Comparison of ENCODE assay signal across 1 cellular context in genomic region chr12:51341259-51342007, GRCh38.
A peak's percentile ranks its signal among the peaks of the same experiment; 100 is the strongest.
TF ChIP-seq lines count a peak whose summit lies in the region.

No MANE protein-coding gene starts in this region.

TF ChIP-seq in HepG2, 621 proteins besides CTCF, POLR2A, EP300 and RAD21 (continued from another document and continues in another):
- TF ChIP-seq ZNF710 (CRISPR knock-in tag; IDR thresholded peaks at IDR 0.05; ENCODE audit: borderline replicate concordance) (no peak), ZNF605 (CRISPR knock-in tag; IDR thresholded peaks at IDR 0.05) (0 out of 2 replicates have a peak, but pooled peaks have one; percentile 24), ZNF33B (CRISPR knock-in tag; IDR thresholded peaks at IDR 0.05) (no peak), STAG1 (CRISPR knock-in tag; IDR thresholded peaks at IDR 0.05) (peak; percentile 95), ZNF160 (CRISPR knock-in tag; IDR thresholded peaks at IDR 0.05) (no peak), SRF (IDR thresholded peaks at IDR 0.05; ENCODE audit: low read depth, low read length) (no peak), ZFP91 (CRISPR knock-in tag; IDR thresholded peaks at IDR 0.05; ENCODE audit: borderline replicate concordance) (0 out of 2 replicates have a peak, but pooled peaks have one; percentile 26), ZMYM4 (CRISPR knock-in tag; IDR thresholded peaks at IDR 0.05) (no peak), IKZF1 (IDR thresholded peaks at IDR 0.05) (no peak), ZNF260 (CRISPR knock-in tag; IDR thresholded peaks at IDR 0.05; ENCODE audit: borderline replicate concordance, low read depth) (no peak), HINFP (CRISPR knock-in tag; IDR thresholded peaks at IDR 0.05; ENCODE audit: low read depth) (no peak), FUBP1 (CRISPR knock-in tag; IDR thresholded peaks at IDR 0.05; ENCODE audit: borderline replicate concordance) (no peak), SMARCE1 (IDR thresholded peaks at IDR 0.05; ENCODE audit: borderline replicate concordance) (no peak), DNMT1 (CRISPR knock-in tag; IDR thresholded peaks at IDR 0.05) (no peak), E2F5 (CRISPR knock-in tag; conservative IDR thresholded peaks at IDR 0.05) (no peak), ZNF552 (CRISPR knock-in tag; IDR thresholded peaks at IDR 0.05; ENCODE audit: borderline replicate concordance) (no peak), ZNF142 (CRISPR knock-in tag; IDR thresholded peaks at IDR 0.05) (no peak), ZSCAN25 (CRISPR knock-in tag; IDR thresholded peaks at IDR 0.05) (no peak), FOXA3 (CRISPR knock-in tag; IDR thresholded peaks at IDR 0.05) (0 out of 2 replicates have a peak, but pooled peaks have one; percentile 36), LCORL (IDR thresholded peaks at IDR 0.05) (no peak), LCORL (CRISPR knock-in tag; IDR thresholded peaks at IDR 0.05) (no peak), NFAT5 (CRISPR knock-in tag; IDR thresholded peaks at IDR 0.05) (no peak), HMGXB4 (CRISPR knock-in tag; IDR thresholded peaks at IDR 0.05; ENCODE audit: borderline replicate concordance in 1 of 2, low read depth in 1 of 2) (peak in 1 of 2 experiments; percentile 33; a peak in 1 of 4 replicates), ZNF251 (CRISPR knock-in tag; IDR thresholded peaks at IDR 0.05) (no peak), NPAS2 (CRISPR knock-in tag; IDR thresholded peaks at IDR 0.05; ENCODE audit: borderline replicate concordance) (no peak), ZXDC (CRISPR knock-in tag; IDR thresholded peaks at IDR 0.05) (no peak), ZSCAN20 (CRISPR knock-in tag; IDR thresholded peaks at IDR 0.05; ENCODE audit: borderline replicate concordance) (no peak), IRF2 (CRISPR knock-in tag; IDR thresholded peaks at IDR 0.05) (peak; percentile 31; the same call in 1 of the 2 replicates)
